Comparison of ENCODE assay signal across 16 cellular contexts in genomic region chr4:181854142-181854541, GRCh38.
A peak's percentile ranks its signal among the peaks of the same experiment; 100 is the strongest.
DNase-seq lines count a peak whose midpoint lies in the region.
"Had no signal": no experiment of that assay in that cellular context is flagged by ENCODE, and none has a peak within 500 bp of the region (broad histone marks: within the 10 kb centered on the region; RNA-seq: fewer than 3 reads in every experiment).

No MANE protein-coding gene starts in this region.

- H3K4me1 ChIP-seq in CD8-positive, alpha-beta memory T cell (ENCODE audit: insufficient read depth, low read length) = no peaks in the 10 kb centered on the region
- H3K4me1 ChIP-seq: BLaER1 had no signal

- no peaks in the 10 kb centered on the region for H3K36me3 ChIP-seq in CD8-positive, alpha-beta memory T cell (ENCODE audit: insufficient read depth, low read length)
- H3K36me3 ChIP-seq: BLaER1 had no signal

- no peak overlapping the region for H3K27ac Mint-ChIP-seq in CD8-positive, alpha-beta memory T cell
- H3K27ac Mint-ChIP-seq: GM23338 had no signal

- H3K36me3 Mint-ChIP-seq in CD8-positive, alpha-beta memory T cell = no peaks in the 10 kb centered on the region

- no peak overlapping the region for H3K4me3 Mint-ChIP-seq in CD8-positive, alpha-beta memory T cell
- H3K4me3 Mint-ChIP-seq: GM23338 had no signal

- H3K27me3 Mint-ChIP-seq in CD8-positive, alpha-beta memory T cell = no peaks in the 10 kb centered on the region

- H3K27me3 ChIP-seq in CD8-positive, alpha-beta memory T cell (ENCODE audit: insufficient read depth, low read length, poor library complexity, severe bottlenecking) = no peaks in the 10 kb centered on the region
- H3K27me3 ChIP-seq: BLaER1 had no signal

- peaks cover 2 to 18% (median 8%) of the 10 kb centered on the region in 5 donors for H3K9me3 Mint-ChIP-seq in CD8-positive, alpha-beta memory T cell
- H3K9me3 Mint-ChIP-seq: GM23338 had no signal

- no peak overlapping the region for H3K4me3 ChIP-seq in CD8-positive, alpha-beta memory T cell (ENCODE audit: low read length)
- H3K4me3 ChIP-seq: BLaER1, GM23338, PC-9 had no signal

- CTCF ChIA-PET in CD8-positive, alpha-beta memory T cell (lab: Charles Lee) = no interaction called here

- H3K4me1 Mint-ChIP-seq in CD8-positive, alpha-beta memory T cell = no peaks in the 10 kb centered on the region
- H3K4me1 Mint-ChIP-seq: GM23338 had no signal

- H3K9me3 ChIP-seq in CD8-positive, alpha-beta memory T cell (ENCODE audit: low read length) = no peaks in the 10 kb centered on the region
- H3K9me3 ChIP-seq: BLaER1 had no signal

- POLR2A ChIA-PET in CD8-positive, alpha-beta memory T cell (lab: Charles Lee) = no interaction called here

- no peak overlapping the region for H3K27ac ChIP-seq in CD8-positive, alpha-beta memory T cell (ENCODE audit: low read depth, low read length)
- H3K27ac ChIP-seq: 22Rv1, BLaER1, PC-9 had no signal

- DNase-seq in DMS79 treated with DMSO at 0.1 percent for 48 hours (lab: John Stamatoyannopoulos, UW) (peak; percentile 1), DMS79 (lab: John Stamatoyannopoulos, UW) (no peak), M059J (ENCODE audit: low read depth) (peak; percentile 78), epidermal melanocyte (ENCODE audit: insufficient read length, low spot score) (peak; percentile 83), kidney tubule cell (ENCODE audit: low spot score) (peak; percentile 9), SKM-1 (lab: John Stamatoyannopoulos, UW; ENCODE audit: unreplicated experiment) (no peak)
- DNase-seq in CD8-positive, alpha-beta memory T cell = no peak
- DNase-seq in stimulated activated CD4-positive, alpha-beta T cell treated with anti-CD3 and anti-CD28 coated beads, Interleukin-4, amount 100 ng/mL, for 4 hours = no peak
- DNase-seq: NCI-H1092, NCI-H1694, NCI-H69, PC-9, SHP77 had no signal

Comparison
In these comparisons a context has a peak if more than half of its experiments do, and no peak if none do; other contexts are left out.
1. DNase-seq: peak in DMS79 treated with DMSO at 0.1 percent for 48 hours (single experiment), M059J (single experiment), epidermal melanocyte (single experiment) and kidney tubule cell (single experiment); none in DMS79 (single experiment), CD8-positive, alpha-beta memory T cell (0 of 5), SKM-1 (single experiment) and stimulated activated CD4-positive, alpha-beta T cell treated with anti-CD3 and anti-CD28 coated beads, Interleukin-4, amount 100 ng/mL, for 4 hours (0 of 2).